Comparison of ENCODE assay signal across 8 cellular contexts in the genomic region with DNA sequence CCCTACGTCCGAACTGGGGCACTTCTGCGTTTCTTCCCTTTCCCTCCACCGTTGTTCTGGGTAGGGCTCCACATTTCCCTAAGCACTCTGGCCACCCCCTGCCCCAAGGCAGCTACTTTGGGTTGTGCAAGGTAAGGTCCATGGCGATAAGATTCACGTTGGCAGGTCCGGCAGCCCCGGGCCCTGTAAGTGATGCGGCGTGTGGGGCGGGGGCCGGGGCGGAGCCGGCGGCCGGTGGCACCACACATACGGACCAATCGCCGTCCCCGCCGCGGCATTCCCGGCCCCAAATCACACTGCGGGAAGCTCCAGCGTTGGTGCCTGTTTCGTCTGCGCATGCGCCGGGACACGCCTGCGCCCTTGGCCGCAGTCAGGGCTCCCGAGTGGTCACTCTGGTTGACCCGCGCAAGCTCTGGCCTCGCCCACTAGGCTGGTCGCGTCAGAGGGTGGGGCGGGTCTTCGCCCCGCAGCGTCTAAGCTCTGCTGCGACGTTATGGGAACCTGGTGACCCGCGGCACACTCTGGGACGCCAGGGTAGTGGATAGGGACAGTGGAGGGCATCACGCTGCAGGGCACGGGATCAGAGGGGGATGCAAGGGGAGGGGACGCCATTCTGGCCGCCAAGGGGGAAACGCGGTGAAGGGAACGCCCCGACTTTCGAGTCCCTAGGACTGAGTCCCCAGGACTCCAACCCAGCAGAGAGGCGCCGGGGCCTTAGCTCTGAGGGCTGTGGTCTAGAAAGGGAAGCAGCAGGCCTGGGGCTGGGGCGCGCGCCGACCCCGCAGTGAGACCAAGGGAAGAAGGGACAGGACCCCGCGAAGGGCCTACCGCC. TPM values are rescaled to one million over a fixed set of nuclear protein-coding genes. Genes with fewer than 3 reads are reported as not detected.
DNase-seq lines count a peak whose midpoint lies in the region; ATAC-seq and TF ChIP-seq lines count a peak whose summit lies in the region.

No MANE protein-coding gene starts in this region.

- peaks cover 26 to 35% of the 10 kb centered on the region in 2 donors for H3K36me3 Mint-ChIP-seq in CD14-positive monocyte
- peaks cover 38% of the 10 kb centered on the region for H3K36me3 Mint-ChIP-seq in activated CD8-positive, alpha-beta T cell treated with anti-CD3 and anti-CD28 coated beads for 36 hours (ENCODE audit: low read depth)
- H3K36me3 Mint-ChIP-seq in stimulated activated naive CD8-positive, alpha-beta T cell treated with anti-CD3 and anti-CD28 coated beads, Interleukin-15, Interleukin-2, amounts not matched to agents 100 ng/mL and 50 ng/mL, for 24 hours (ENCODE audit: low read depth): peaks cover 11% of the 10 kb centered on the region

- peak; percentile 55 for ATAC-seq in HG03432 (IDR thresholded peaks at IDR 0.05; ENCODE audit: unreplicated experiment)
- ATAC-seq in activated CD8-positive, alpha-beta T cell treated with anti-CD3 and anti-CD28 coated beads for 36 hours: peak; percentile 57

- peaks cover 0 to 5% (median 0%) of the 10 kb centered on the region in 7 donors for H3K9me3 Mint-ChIP-seq in CD14-positive monocyte
- H3K9me3 Mint-ChIP-seq in activated CD8-positive, alpha-beta T cell treated with anti-CD3 and anti-CD28 coated beads for 36 hours: no peaks in the 10 kb centered on the region
- H3K9me3 Mint-ChIP-seq in stimulated activated naive CD8-positive, alpha-beta T cell treated with anti-CD3 and anti-CD28 coated beads, Interleukin-15, Interleukin-2, amounts not matched to agents 100 ng/mL and 50 ng/mL, for 24 hours: no peaks in the 10 kb centered on the region

- TF ChIP-seq POLR2A in GM19193 (IDR thresholded peaks at IDR 0.05; ENCODE audit: extremely low read depth, insufficient read depth, insufficient read length): peak; percentile 79

- peak overlapping the region; percentile 94 to 98 for H3K4me3 Mint-ChIP-seq in CD14-positive monocyte
- H3K4me3 Mint-ChIP-seq in activated CD8-positive, alpha-beta T cell treated with anti-CD3 and anti-CD28 coated beads for 36 hours: peak overlapping the region; percentile 96
- H3K4me3 Mint-ChIP-seq in stimulated activated naive CD8-positive, alpha-beta T cell treated with anti-CD3 and anti-CD28 coated beads, Interleukin-15, Interleukin-2, amounts not matched to agents 100 ng/mL and 50 ng/mL, for 24 hours: peak overlapping the region; percentile 90

- H3K27ac Mint-ChIP-seq in CD14-positive monocyte: peak overlapping the region; percentile 97 to 99 (median 98)
- peak overlapping the region; percentile 83 for H3K27ac Mint-ChIP-seq in activated CD8-positive, alpha-beta T cell treated with anti-CD3 and anti-CD28 coated beads for 36 hours
- peak overlapping the region; percentile 58 for H3K27ac Mint-ChIP-seq in stimulated activated naive CD8-positive, alpha-beta T cell treated with anti-CD3 and anti-CD28 coated beads, Interleukin-15, Interleukin-2, amounts not matched to agents 100 ng/mL and 50 ng/mL, for 24 hours

- DNase-seq in CD14-positive monocyte (ENCODE audit: low spot score) (peak; percentile 93), NCI-H510A (lab: John Stamatoyannopoulos, UW) (peak; percentile 83), epidermal melanocyte (ENCODE audit: insufficient read length, low spot score) (peak; percentile 92), mesenteric fat pad (ENCODE audit: low spot score) (peak; percentile 99)
- DNase-seq in activated CD8-positive, alpha-beta T cell treated with anti-CD3 and anti-CD28 coated beads for 36 hours: peak; percentile 82

- CTCF ChIA-PET in activated CD8-positive, alpha-beta T cell treated with anti-CD3 and anti-CD28 coated beads for 36 hours (lab: Charles Lee): interaction anchor here (0.7 to 5.0 kb wide), 16 partner anchors 10 to 481 kb away, joined by 3 to 49 read pairs (median 5); a partner anchor contains a TSS

- POLR2A ChIA-PET in activated CD8-positive, alpha-beta T cell treated with anti-CD3 and anti-CD28 coated beads for 36 hours (lab: Charles Lee): interaction anchor here (0.6 to 8.0 kb wide), 6 partner anchors 13 to 116 kb away, joined by 3 to 119 read pairs (median 24); a partner anchor contains a TSS

- no peak for TF ChIP-seq CTCF in CD14-positive monocyte (IDR thresholded peaks at IDR 0.05)
- no peak for TF ChIP-seq CTCF in activated CD8-positive, alpha-beta T cell treated with anti-CD3 and anti-CD28 coated beads for 36 hours (IDR thresholded peaks at IDR 0.05)

- intact Hi-C loops in CD14-positive monocyte (cut with micrococcal nuclease): no loop called here
- intact Hi-C loops in activated CD8-positive, alpha-beta T cell treated with anti-CD3 and anti-CD28 coated beads for 36 hours (cut with micrococcal nuclease): no loop called here

- peaks cover 17% of the 10 kb centered on the region for H3K4me1 Mint-ChIP-seq in CD14-positive monocyte
- H3K4me1 Mint-ChIP-seq in activated CD8-positive, alpha-beta T cell treated with anti-CD3 and anti-CD28 coated beads for 36 hours (ENCODE audit: low read depth): peaks cover 5% of the 10 kb centered on the region
- H3K4me1 Mint-ChIP-seq in stimulated activated naive CD8-positive, alpha-beta T cell treated with anti-CD3 and anti-CD28 coated beads, Interleukin-15, Interleukin-2, amounts not matched to agents 100 ng/mL and 50 ng/mL, for 24 hours (ENCODE audit: low read depth): peaks cover 17% of the 10 kb centered on the region

- peaks cover 1 to 5% (median 2%) of the 10 kb centered on the region in 3 donors for H3K27me3 Mint-ChIP-seq in CD14-positive monocyte (ENCODE audit: low read depth in 3 of 3)
- peaks cover 4% of the 10 kb centered on the region for H3K27me3 Mint-ChIP-seq in activated CD8-positive, alpha-beta T cell treated with anti-CD3 and anti-CD28 coated beads for 36 hours
- H3K27me3 Mint-ChIP-seq in stimulated activated naive CD8-positive, alpha-beta T cell treated with anti-CD3 and anti-CD28 coated beads, Interleukin-15, Interleukin-2, amounts not matched to agents 100 ng/mL and 50 ng/mL, for 24 hours: peaks cover 20% of the 10 kb centered on the region

RNA-seq across cellular contexts. Expression of a gene that starts 1.6 kb away (rescaled TPM):
- polyA plus RNA-seq in CD14-positive monocyte: 10 to 100 TPM; 29.2 to 31.8 TPM
- total RNA-seq in activated CD8-positive, alpha-beta T cell treated with anti-CD3 and anti-CD28 coated beads for 36 hours: 10 to 100 TPM; 33.9 to 34.4 TPM
- total RNA-seq in mesenteric fat pad: 36.3 TPM

RNA-seq across cellular contexts. Expression of a gene that starts 12.9 kb away (rescaled TPM):
- polyA plus RNA-seq in CD14-positive monocyte: 10 to 100 TPM in 1 of 2 donors, 1 to 10 TPM in 1; 5.1 to 19.9 TPM
- 100 to 1,000 TPM; 131 to 134 TPM for total RNA-seq in activated CD8-positive, alpha-beta T cell treated with anti-CD3 and anti-CD28 coated beads for 36 hours
- 28.1 TPM for total RNA-seq in mesenteric fat pad

RNA-seq across cellular contexts. Expression of a gene that starts 22.5 kb away (rescaled TPM):
- polyA plus RNA-seq in CD14-positive monocyte: 1 to 10 TPM; 4.3 to 6.4 TPM
- total RNA-seq in activated CD8-positive, alpha-beta T cell treated with anti-CD3 and anti-CD28 coated beads for 36 hours: 100 to 1,000 TPM; 109 to 114 TPM
- 8.0 TPM for total RNA-seq in mesenteric fat pad

RNA-seq across cellular contexts. Expression of a gene that starts 22.8 kb away (rescaled TPM):
- 100 to 1,000 TPM; 220 to 224 TPM for polyA plus RNA-seq in CD14-positive monocyte
- 100 to 1,000 TPM; 162 to 170 TPM for total RNA-seq in activated CD8-positive, alpha-beta T cell treated with anti-CD3 and anti-CD28 coated beads for 36 hours
- total RNA-seq in mesenteric fat pad: 80.8 TPM

Comparison
In these comparisons a context has a peak if more than half of its experiments do, and no peak if none do; other contexts are left out.
1. Peak in every context shown above with its lines: DNase-seq and ATAC-seq.
2. RNA of a gene that starts 22.5 kb away (total RNA-seq): 109 to 114 TPM in activated CD8-positive, alpha-beta T cell treated with anti-CD3 and anti-CD28 coated beads for 36 hours; 8.0 TPM in mesenteric fat pad (single experiment); every median in the first group is over 10 times any median in the second.